Comparison of ENCODE assay signal across 14 cellular contexts in genomic region chr15:64746921-64747320, GRCh38. TPM values are rescaled to one million over a fixed set of nuclear protein-coding genes. Genes with fewer than 3 reads are reported as not detected.
DNase-seq lines count a peak whose midpoint lies in the region; ATAC-seq and TF ChIP-seq lines count a peak whose summit lies in the region.
"Had no signal": no experiment of that assay in that cellular context is flagged by ENCODE, and none has a peak within 500 bp of the region (broad histone marks: within the 10 kb centered on the region; RNA-seq: fewer than 3 reads in every experiment).

No MANE protein-coding gene starts in this region.

- peaks cover 10% of the 10 kb centered on the region for H3K27me3 Mint-ChIP-seq in activated T-cell treated with anti-CD3 and anti-CD28 coated beads, Interleukin-2, amount 50 U/mL, for 72 hours (ENCODE audit: low read depth)

- no peak for DNase-seq in left ventricle myocardium inferior
- no peak for DNase-seq in Right ventricle myocardium inferior (ENCODE audit: missing footprints)
- DNase-seq in M059J (ENCODE audit: low read depth) = peak; percentile 51
- peak; percentile 23 for DNase-seq in myocyte (ENCODE audit: low read depth)
- DNase-seq in transverse colon = no peak
- DNase-seq in COLO829 (ENCODE audit: low spot score) = no peak
- DNase-seq in activated T-cell treated with anti-CD3 and anti-CD28 coated beads, Interleukin-2, amount 50 U/mL, for 72 hours = no peak
- DNase-seq: DMS 273 treated with DMSO at 0.1 percent for 48 hours, MM.1S, NCI-H1105, NCI-H1694, NCI-H2227 treated with DMSO at 0.1 percent for 48 hours, NCI-H524 had no signal

- no peak for TF ChIP-seq CTCF in left ventricle myocardium inferior (IDR thresholded peaks at IDR 0.05; ENCODE audit: borderline replicate concordance)
- no peak for TF ChIP-seq CTCF in transverse colon (IDR thresholded peaks at IDR 0.05)

- H3K4me1 ChIP-seq in left ventricle myocardium inferior (peaks cover 79% of the 10 kb centered on the region), transverse colon (peaks cover 3 to 33% (median 18%) of the 10 kb centered on the region in 4 donors)

- in situ Hi-C loops in transverse colon (cut with MboI; ENCODE audit: low pct_ligation_motif_present in 1 of 4, low pct_unique_long_range_greater_than_20kb in 1 of 4, low sequenced_read_pairs in 3 of 4) = loop anchor here in 2 of 4 donors (10.0 to 25.0 kb wide), 2 partner anchors 58 to 165 kb away; partner anchors contain the start of gene ANKDD1A (in 1 of the 2)

- H3K9me3 ChIP-seq in left ventricle myocardium inferior (replicated peaks) = no peaks in the 10 kb centered on the region
- H3K9me3 ChIP-seq in transverse colon = no peaks in the 10 kb centered on the region

- no peaks in the 10 kb centered on the region for H3K36me3 Mint-ChIP-seq in activated T-cell treated with anti-CD3 and anti-CD28 coated beads, Interleukin-2, amount 50 U/mL, for 72 hours (ENCODE audit: insufficient read depth in 2 of 2)

- no peak for TF ChIP-seq EP300 in transverse colon (IDR thresholded peaks at IDR 0.05; ENCODE audit: low read depth)

- no peaks in the 10 kb centered on the region for H3K4me1 Mint-ChIP-seq in activated T-cell treated with anti-CD3 and anti-CD28 coated beads, Interleukin-2, amount 50 U/mL, for 72 hours (ENCODE audit: low read depth)

- TF ChIP-seq POLR2A in transverse colon (IDR thresholded peaks at IDR 0.05) = no peak

- no peaks in the 10 kb centered on the region for H3K9me3 Mint-ChIP-seq in activated T-cell treated with anti-CD3 and anti-CD28 coated beads, Interleukin-2, amount 50 U/mL, for 72 hours

- H3K4me3 ChIP-seq in left ventricle myocardium inferior = peak overlapping the region; percentile 53
- H3K4me3 ChIP-seq in transverse colon = no peak overlapping the region

- H3K27ac ChIP-seq in left ventricle myocardium inferior (replicated peaks) = peak overlapping the region; percentile 81
- peak overlapping the region; percentile 6 to 85 (median 78) for H3K27ac ChIP-seq in transverse colon

- WGBS in transverse colon (ENCODE audit: low coverage in 1 of 2), 2 donors = 67% methylated on average over 7 of the region's 7 CpGs; no CpG with 5 or more reads in 1 of the 2 donors

- no peak overlapping the region for H3K4me3 Mint-ChIP-seq in activated T-cell treated with anti-CD3 and anti-CD28 coated beads, Interleukin-2, amount 50 U/mL, for 72 hours

- no peak overlapping the region for H3K27ac Mint-ChIP-seq in activated T-cell treated with anti-CD3 and anti-CD28 coated beads, Interleukin-2, amount 50 U/mL, for 72 hours

- H3K27me3 ChIP-seq in left ventricle myocardium inferior (ENCODE audit: low read depth) (no peaks in the 10 kb centered on the region), transverse colon (no peaks in the 10 kb centered on the region)

- ATAC-seq in Right ventricle myocardium inferior = no peak
- no peak for ATAC-seq in activated T-cell treated with anti-CD3 and anti-CD28 coated beads, Interleukin-2, amount 50 U/mL, for 72 hours (replicated peaks in 1 of 2)
- ATAC-seq: Panc1 had no signal

- intact Hi-C loops in left ventricle myocardium inferior (cut with micrococcal nuclease) (no loop called here), Right ventricle myocardium inferior (cut with DNase I) (no loop called here), transverse colon (cut with DNase I; ENCODE audit: low total_unique reads) (no loop called here)

- no peaks in the 10 kb centered on the region for H3K36me3 ChIP-seq in left ventricle myocardium inferior
- H3K36me3 ChIP-seq in transverse colon = no peaks in the 10 kb centered on the region

RNA-seq across cellular contexts. Expression of gene RBPMS2, which starts 28.5 kb away (rescaled TPM):
- total RNA-seq in left ventricle myocardium inferior (276 TPM), Right ventricle myocardium inferior (255 TPM), myocyte (not detected in 2 replicates), transverse colon (10 to 100 TPM in 2 of 4 donors, 1 to 10 TPM in 2; 4.4 to 27.7 (median 11.5) TPM)
- total RNA-seq in M059J (2014; rRNA removed; shearing (Covaris generic)) = 0.91 TPM in 1 of 2 replicates, not detected in the other
- 0.10 TPM for polyA plus RNA-seq in myocyte (2012)
- under 1 TPM in 1 of 2 donors, not detected in 1; 0.14 TPM for total RNA-seq in activated T-cell treated with anti-CD3 and anti-CD28 coated beads, Interleukin-2, amount 50 U/mL, for 72 hours

Comparison
In these comparisons a context has a peak if more than half of its experiments do, and no peak if none do; other contexts are left out.
1. DNase-seq: peak in M059J (single experiment) and myocyte (single experiment); none in left ventricle myocardium inferior (single experiment), Right ventricle myocardium inferior (single experiment), transverse colon (single experiment), COLO829 (single experiment) and activated T-cell treated with anti-CD3 and anti-CD28 coated beads, Interleukin-2, amount 50 U/mL, for 72 hours (0 of 2).